In genomic region chr19:6071840-6072239, GRCh38 we compare ENCODE assay signal across 19 cellular contexts. TPM values are rescaled to one million over a fixed set of nuclear protein-coding genes. Genes with fewer than 3 reads are reported as not detected.
DNase-seq lines count a peak whose midpoint lies in the region; ATAC-seq and TF ChIP-seq lines count a peak whose summit lies in the region.
"Had no signal": no experiment of that assay in that cellular context is flagged by ENCODE, and none has a peak within 500 bp of the region (broad histone marks: within the 10 kb centered on the region; RNA-seq: fewer than 3 reads in every experiment).

No MANE protein-coding gene starts in this region.

- peak overlapping the region; percentile 12 to 71 for H3K27ac ChIP-seq in right atrium auricular region
- peak overlapping the region in 4 of 12 donors; percentile 36 to 80 (median 58) for H3K27ac ChIP-seq in heart left ventricle

- H3K9ac ChIP-seq in skeletal muscle satellite cell (ENCODE audit: low read depth, low read length), result peak overlapping the region; percentile 63

- H3K4me3 Mint-ChIP-seq in activated T-cell treated with anti-CD3 and anti-CD28 coated beads, Interleukin-2, amount 50 U/mL, for 4 hours, result no peak overlapping the region
- H3K4me3 Mint-ChIP-seq: CD8-positive, alpha-beta T cell; effector memory CD8-positive, alpha-beta T cell had no signal

- no peaks in the 10 kb centered on the region for H3K27me3 ChIP-seq in right atrium auricular region
- H3K27me3 ChIP-seq in heart left ventricle, result no peaks in the 10 kb centered on the region
- no peaks in the 10 kb centered on the region for H3K27me3 ChIP-seq in skeletal muscle satellite cell (ENCODE audit: control insufficient read depth, insufficient read depth, low read length)
- H3K27me3 ChIP-seq: adrenal gland had no signal

- TF ChIP-seq CTCF in right atrium auricular region (IDR thresholded peaks at IDR 0.05) (no peak), heart left ventricle (IDR thresholded peaks at IDR 0.05) (no peak)

- intact Hi-C loops in heart left ventricle (cut with DNase I), result no loop called here

- H3K27me3 Mint-ChIP-seq in activated T-cell treated with anti-CD3 and anti-CD28 coated beads, Interleukin-2, amount 50 U/mL, for 4 hours (ENCODE audit: low read depth), result no peaks in the 10 kb centered on the region

- H3K4me2 ChIP-seq in skeletal muscle satellite cell (ENCODE audit: low read length), result no peak overlapping the region

- H3K36me3 ChIP-seq in right atrium auricular region (no peaks in the 10 kb centered on the region), heart left ventricle (no peaks in the 10 kb centered on the region), skeletal muscle satellite cell (ENCODE audit: insufficient read depth, low read length) (no peaks in the 10 kb centered on the region)
- H3K36me3 ChIP-seq: adrenal gland had no signal

- peak; percentile 54 for DNase-seq in right atrium auricular region (ENCODE audit: low spot score)
- no peak for DNase-seq in heart left ventricle
- DNase-seq in left lobe of liver (ENCODE audit: low spot score), result peak; percentile 12
- no peak for DNase-seq in activated T-cell treated with anti-CD3 and anti-CD28 coated beads, Interleukin-2, amount 50 U/mL, for 4 hours
- no peak for DNase-seq in AG08395 (ENCODE audit: low spot score)
- DNase-seq in inferior parietal cortex (ENCODE audit: extremely low spot score), result no peak
- DNase-seq: activated effector memory CD4-positive, alpha-beta T cell treated with Interleukin-2 at 50 U/mL for 16 hours; CD8-positive, alpha-beta T cell; DMS79 treated with DMSO at 0.1 percent for 48 hours; effector memory CD8-positive, alpha-beta T cell; hypothalamus; mucosa of descending colon; NCI-H748 treated with DMSO at 0.1 percent for 48 hours; stimulated activated CD4-positive, alpha-beta T cell treated with anti-CD3 and anti-CD28 coated beads, Interleukin-4, amount 100 ng/mL, for 24 hours; T1000 had no signal

- no peaks in the 10 kb centered on the region for H3K36me3 Mint-ChIP-seq in activated T-cell treated with anti-CD3 and anti-CD28 coated beads, Interleukin-2, amount 50 U/mL, for 4 hours (ENCODE audit: insufficient read depth)
- H3K36me3 Mint-ChIP-seq: CD8-positive, alpha-beta T cell had no signal

- TF ChIP-seq POLR2A in heart left ventricle (IDR thresholded peaks at IDR 0.05), result no peak

- H3K4me1 ChIP-seq in right atrium auricular region (peaks cover 0 to 51% of the 10 kb centered on the region in 2 donors), heart left ventricle (peaks cover 7 to 26% (median 21%) of the 10 kb centered on the region in 12 donors), skeletal muscle satellite cell (ENCODE audit: control insufficient read depth, insufficient read depth, low read length) (peaks cover 35% of the 10 kb centered on the region)

- WGBS in heart left ventricle, 4 donors, result 84 to 88% (median 85%) methylated on average over 8 of the region's 8 CpGs

- H3K4me3 ChIP-seq in right atrium auricular region (no peak overlapping the region), heart left ventricle (no peak overlapping the region), skeletal muscle satellite cell (ENCODE audit: low read length) (no peak overlapping the region)
- H3K4me3 ChIP-seq: adrenal gland, mucosa of descending colon had no signal

- peaks cover 12% of the 10 kb centered on the region for H3K4me1 Mint-ChIP-seq in activated T-cell treated with anti-CD3 and anti-CD28 coated beads, Interleukin-2, amount 50 U/mL, for 4 hours (ENCODE audit: low read depth)

- H3K9me3 ChIP-seq in right atrium auricular region, result no peaks in the 10 kb centered on the region
- H3K9me3 ChIP-seq in heart left ventricle, result no peaks in the 10 kb centered on the region
- H3K9me3 ChIP-seq in skeletal muscle satellite cell (replicated peaks; ENCODE audit: low read length), result no peaks in the 10 kb centered on the region
- H3K9me3 ChIP-seq: adrenal gland, mucosa of descending colon had no signal

- no peaks in the 10 kb centered on the region for H3K9me3 Mint-ChIP-seq in activated T-cell treated with anti-CD3 and anti-CD28 coated beads, Interleukin-2, amount 50 U/mL, for 4 hours
- H3K9me3 Mint-ChIP-seq: CD8-positive, alpha-beta T cell had no signal

- ATAC-seq in heart left ventricle, result no peak
- no peak for ATAC-seq in left lobe of liver
- ATAC-seq in activated T-cell treated with anti-CD3 and anti-CD28 coated beads, Interleukin-2, amount 50 U/mL, for 4 hours, result no peak
- no peak for ATAC-seq in GM18511 (IDR thresholded peaks at IDR 0.05; ENCODE audit: unreplicated experiment)
- ATAC-seq: activated CD4-positive, CD25-positive, alpha-beta regulatory T cell treated with anti-CD3 and anti-CD28 coated beads, Interleukin-2, amount 50 U/mL, for 24 hours; CD8-positive, alpha-beta T cell; effector memory CD8-positive, alpha-beta T cell; mucosa of descending colon had no signal

RNA-seq across cellular contexts. Expression of gene RFX2, which starts 38.5 kb away (rescaled TPM):
- total RNA-seq in right atrium auricular region (10 to 100 TPM; 12.7 to 16.1 TPM), heart left ventricle (10 to 100 TPM in 1 of 9 donors, 1 to 10 TPM in 8; 2.8 to 20.0 (median 5.8) TPM), left lobe of liver (2.3 TPM)
- 1 to 10 TPM; 6.9 to 7.0 TPM for polyA plus RNA-seq in heart left ventricle
- total RNA-seq in skeletal muscle satellite cell (2012; rRNA removed), result 5.6 and 6.1 TPM in 2 replicates
- total RNA-seq in activated T-cell treated with anti-CD3 and anti-CD28 coated beads, Interleukin-2, amount 50 U/mL, for 4 hours, result 1 to 10 TPM; 4.0 to 5.1 (median 4.0) TPM

Comparison
In these comparisons a context has a peak if more than half of its experiments do, and no peak if none do; other contexts are left out.
1. DNase-seq: peak in right atrium auricular region (single experiment) and left lobe of liver (single experiment); none in heart left ventricle (0 of 5), activated T-cell treated with anti-CD3 and anti-CD28 coated beads, Interleukin-2, amount 50 U/mL, for 4 hours (single experiment), AG08395 (single experiment) and inferior parietal cortex (single experiment).